ENCODE assay signal across 15 cellular contexts in genomic region chr17:75433223-75433622, GRCh38. TPM values are rescaled to one million over a fixed set of nuclear protein-coding genes. Genes with fewer than 3 reads are reported as not detected.
A peak's percentile ranks its signal among the peaks of the same experiment; 100 is the strongest.
DNase-seq lines count a peak whose midpoint lies in the region; TF ChIP-seq lines count a peak whose summit lies in the region.
"Had no signal": no experiment of that assay in that cellular context is flagged by ENCODE, and none has a peak within 500 bp of the region (broad histone marks: within the 10 kb centered on the region; RNA-seq: fewer than 3 reads in every experiment).

No MANE protein-coding gene starts in this region.

- H3K4me3 Mint-ChIP-seq in endodermal cell (no peak overlapping the region), nephron progenitor cell (no peak overlapping the region)

- H3K36me3 ChIP-seq in BLaER1 (no peaks in the 10 kb centered on the region), endodermal cell (ENCODE audit: control insufficient read depth, insufficient read depth, low read length) (no peaks in the 10 kb centered on the region), left ventricle myocardium inferior (no peaks in the 10 kb centered on the region)
- H3K36me3 ChIP-seq: HAP-1 had no signal

- H4K20me1 ChIP-seq in BLaER1 = no peaks in the 10 kb centered on the region

- 83 to 95% methylated on average over 3 of the region's 4 CpGs for WGBS in endodermal cell (ENCODE audit: insufficient coverage in 1 of 2, insufficient read length in 1 of 2), 2 experiments

- H3K4me2 ChIP-seq in BLaER1 = peak overlapping the region; percentile 5; the same call in 1 of the 2 replicates

- DNase-seq in SHP77 (lab: John Stamatoyannopoulos, UW) (peak; percentile 45 to 50), endodermal cell (no peak), nephron progenitor cell (no peak), left ventricle myocardium inferior (no peak), NCI-H526 (lab: John Stamatoyannopoulos, UW) (no peak), globus pallidus (ENCODE audit: low spot score) (no peak), DMS114 treated with DMSO at 0.1 percent for 48 hours (lab: John Stamatoyannopoulos, UW; ENCODE audit: unreplicated experiment) (no peak)
- DNase-seq: ACHN; CD4-positive, alpha-beta memory T cell; DND-41; GDM1; GOT3 had no signal

- H3K9me3 ChIP-seq in BLaER1 (no peaks in the 10 kb centered on the region), endodermal cell (ENCODE audit: control insufficient read depth, low read length) (no peaks in the 10 kb centered on the region), left ventricle myocardium inferior (replicated peaks) (no peaks in the 10 kb centered on the region)
- H3K9me3 ChIP-seq: HAP-1 had no signal

- peaks cover 2% of the 10 kb centered on the region for H3K27me3 Mint-ChIP-seq in endodermal cell (ENCODE audit: insufficient read depth)
- H3K27me3 Mint-ChIP-seq in nephron progenitor cell (ENCODE audit: low read depth, poor library complexity) = peaks cover 21% of the 10 kb centered on the region

- H3K27ac ChIP-seq in BLaER1 (no peak overlapping the region), endodermal cell (ENCODE audit: low read depth, low read length) (peak overlapping the region; percentile 55), left ventricle myocardium inferior (replicated peaks) (no peak overlapping the region)
- H3K27ac ChIP-seq: C4-2B had no signal

- H3K4me1 Mint-ChIP-seq in endodermal cell (peaks cover 6% of the 10 kb centered on the region), nephron progenitor cell (peaks cover 39% of the 10 kb centered on the region)

- intact Hi-C loops in left ventricle myocardium inferior (cut with micrococcal nuclease) = no loop called here

- H3K4me3 ChIP-seq in BLaER1 (no peak overlapping the region), endodermal cell (ENCODE audit: low read length) (no peak overlapping the region), left ventricle myocardium inferior (no peak overlapping the region)
- H3K4me3 ChIP-seq: HAP-1 had no signal

- H3K9me3 Mint-ChIP-seq in endodermal cell (no peaks in the 10 kb centered on the region), nephron progenitor cell (no peaks in the 10 kb centered on the region)
- H3K9me3 Mint-ChIP-seq: CD4-positive, alpha-beta memory T cell had no signal

- peaks cover 77% of the 10 kb centered on the region for H3K4me1 ChIP-seq in BLaER1
- H3K4me1 ChIP-seq in endodermal cell (ENCODE audit: control insufficient read depth, insufficient read depth, low read length) = peaks cover 6% of the 10 kb centered on the region
- peaks cover 5% of the 10 kb centered on the region for H3K4me1 ChIP-seq in left ventricle myocardium inferior

- H3K27ac Mint-ChIP-seq in endodermal cell (no peak overlapping the region), nephron progenitor cell (peak overlapping the region; percentile 30)
- H3K27ac Mint-ChIP-seq: CD4-positive, alpha-beta memory T cell had no signal

- H3K9ac ChIP-seq in BLaER1 = no peak overlapping the region
- H3K9ac ChIP-seq in endodermal cell (ENCODE audit: extremely low read depth, low read length, poor library complexity, severe bottlenecking) = no peak overlapping the region

- H3K27me3 ChIP-seq in BLaER1 (no peaks in the 10 kb centered on the region), endodermal cell (ENCODE audit: control insufficient read depth, insufficient read depth, low read length, poor library complexity, severe bottlenecking) (no peaks in the 10 kb centered on the region), left ventricle myocardium inferior (ENCODE audit: low read depth) (no peaks in the 10 kb centered on the region)

- TF ChIP-seq CTCF in endodermal cell (conservative IDR thresholded peaks at IDR 0.05) (no peak), nephron progenitor cell (IDR thresholded peaks at IDR 0.05) (no peak), left ventricle myocardium inferior (IDR thresholded peaks at IDR 0.05; ENCODE audit: borderline replicate concordance) (no peak)

- no peaks in the 10 kb centered on the region for H3K36me3 Mint-ChIP-seq in endodermal cell (ENCODE audit: low read depth)
- H3K36me3 Mint-ChIP-seq in nephron progenitor cell (ENCODE audit: low read depth) = no peaks in the 10 kb centered on the region
- H3K36me3 Mint-ChIP-seq: CD4-positive, alpha-beta memory T cell had no signal

RNA-seq across cellular contexts. Expression of gene TMEM94, which starts 23.2 kb away (rescaled TPM):
- 100 to 1,000 TPM in 1 of 2 donors, 10 to 100 TPM in 1; 96.0 to 106 TPM for total RNA-seq in endodermal cell
- polyA plus RNA-seq in endodermal cell (2013, experiment 1 of 2) = 90.8 TPM
- polyA plus RNA-seq in endodermal cell (2013, experiment 2 of 2) = 82.1 TPM
- total RNA-seq in left ventricle myocardium inferior = 38.8 TPM

RNA-seq across cellular contexts. Expression of gene GRB2, which starts 27.7 kb away (rescaled TPM):
- total RNA-seq in endodermal cell (10 to 100 TPM; 85.5 to 86.6 TPM), left ventricle myocardium inferior (42.2 TPM)
- 68.0 TPM for polyA plus RNA-seq in endodermal cell (2013, experiment 1 of 2)
- 56.4 TPM for polyA plus RNA-seq in endodermal cell (2013, experiment 2 of 2)

Comparison
In these comparisons a context has a peak if more than half of its experiments do, and no peak if none do; other contexts are left out.
1. DNase-seq: peak in SHP77 (2 of 2); none in endodermal cell (single experiment), nephron progenitor cell (single experiment), left ventricle myocardium inferior (single experiment), NCI-H526 (0 of 2), globus pallidus (single experiment) and DMS114 treated with DMSO at 0.1 percent for 48 hours (single experiment).